ENCODE assay signal across 9 cellular contexts in genomic region chr1:117653732-117654484, GRCh38. TPM values are rescaled to one million over a fixed set of nuclear protein-coding genes. Genes with fewer than 3 reads are reported as not detected.
DNase-seq lines count a peak whose midpoint lies in the region; ATAC-seq, FAIRE-seq and TF ChIP-seq lines count a peak whose summit lies in the region.
"Had no signal": no experiment of that assay in that cellular context is flagged by ENCODE, and none has a peak within 500 bp of the region (broad histone marks: within the 10 kb centered on the region; RNA-seq: fewer than 3 reads in every experiment).

No MANE protein-coding gene starts in this region.

- no peak overlapping the region for H2BK120ac ChIP-seq in H1 (replicated peaks; ENCODE audit: low read depth, low read length)

- no peak overlapping the region; the same call in 1 of the 2 replicates for H4K8ac ChIP-seq in H1 (ENCODE audit: extremely low read depth, insufficient read depth, low read length)

- no peaks in the 10 kb centered on the region for H3K23me2 ChIP-seq in H1 (ENCODE audit: low read depth, low read length)

- H3K4me3 ChIP-seq in GM06990 (replicated peaks; ENCODE audit: low read depth, low read length) = no peak overlapping the region
- peak overlapping the region; percentile 21 for H3K4me3 ChIP-seq in OCI-LY1 (ENCODE audit: low read depth, low read length, poor library complexity, severe bottlenecking)
- H3K4me3 ChIP-seq in H1 (ENCODE audit: extremely low read depth in 1 of 4, insufficient read depth in 2 of 4, low read depth in 3 of 4, low read length in 4 of 4) = no peak overlapping the region
- H3K4me3 ChIP-seq in vagina = no peak overlapping the region
- no peak overlapping the region for H3K4me3 ChIP-seq in right atrium auricular region

- intact Hi-C loops in vagina (cut with DNase I) = no loop called here
- intact Hi-C loops in Right ventricle myocardium inferior (cut with DNase I) = no loop called here

- no peak for TF ChIP-seq POLR2A in H1 (IDR thresholded peaks at IDR 0.05; ENCODE audit: control extremely low read depth in 1 of 2, low read depth in 2 of 2, low read length in 2 of 2)
- TF ChIP-seq POLR2A in vagina (IDR thresholded peaks at IDR 0.05) = no peak

- no peak for TF ChIP-seq EP300 in H1 (IDR thresholded peaks at IDR 0.05; ENCODE audit: borderline replicate concordance in 1 of 2, low read depth in 2 of 2, low read length in 2 of 2)

- ATAC-seq in GM21576 (IDR thresholded peaks at IDR 0.05; ENCODE audit: unreplicated experiment) = peak; percentile 7
- no peak for ATAC-seq in Right ventricle myocardium inferior

- H3K18ac ChIP-seq in H1 (ENCODE audit: extremely low read depth, low read length) = no peak overlapping the region

- H2BK5ac ChIP-seq in H1 (ENCODE audit: low read depth, low read length) = no peak overlapping the region; the same call in 1 of the 2 replicates

- H3K9me3 ChIP-seq in OCI-LY1 (ENCODE audit: low read length) = no peaks in the 10 kb centered on the region
- H3K9me3 ChIP-seq in H1 (ENCODE audit: insufficient read depth in 2 of 2, low read depth in 1 of 2, low read length in 1 of 2) = no peaks in the 10 kb centered on the region
- no peaks in the 10 kb centered on the region for H3K9me3 ChIP-seq in vagina
- no peaks in the 10 kb centered on the region for H3K9me3 ChIP-seq in right atrium auricular region

- H4K20me1 ChIP-seq in OCI-LY1 (ENCODE audit: insufficient read depth, low read length) (no peaks in the 10 kb centered on the region), H1 (replicated peaks in 1 of 2; ENCODE audit: control insufficient read depth in 1 of 2, insufficient read depth in 2 of 2, low read length in 2 of 2) (no peaks in the 10 kb centered on the region)

- H3K79me1 ChIP-seq in H1 (ENCODE audit: low read depth, low read length) = no peaks in the 10 kb centered on the region

- no peak overlapping the region for H2BK20ac ChIP-seq in H1 (ENCODE audit: low read length)

- H3K27ac ChIP-seq in OCI-LY1 (ENCODE audit: low read depth, low read length, poor library complexity, severe bottlenecking) = peak overlapping the region; percentile 95
- no peak overlapping the region for H3K27ac ChIP-seq in H1 (ENCODE audit: low read depth, low read length)
- no peak overlapping the region for H3K27ac ChIP-seq in vagina
- H3K27ac ChIP-seq in right atrium auricular region = no peak overlapping the region

- H2AFZ ChIP-seq in OCI-LY1 (ENCODE audit: low read length) = no peak overlapping the region
- H2AFZ ChIP-seq in H1 (ENCODE audit: low read length) = no peak overlapping the region

- no peak overlapping the region for H4K5ac ChIP-seq in H1 (ENCODE audit: insufficient read length, low read depth, low read length)

- no peaks in the 10 kb centered on the region for H3K36me3 ChIP-seq in GM06990 (ENCODE audit: control insufficient read depth, insufficient read depth, low read length)
- H3K36me3 ChIP-seq in OCI-LY1 (ENCODE audit: insufficient read depth, low read length) = no peaks in the 10 kb centered on the region
- H3K36me3 ChIP-seq in H1 (ENCODE audit: control insufficient read depth in 2 of 4, insufficient read depth in 4 of 4, low read length in 3 of 4) = no peaks in the 10 kb centered on the region
- no peaks in the 10 kb centered on the region for H3K36me3 ChIP-seq in vagina
- no peaks in the 10 kb centered on the region for H3K36me3 ChIP-seq in right atrium auricular region

- H3K4ac ChIP-seq in H1 (replicated peaks; ENCODE audit: insufficient read length, low read depth, low read length) = no peak overlapping the region

- 0 out of 2 replicates have a peak, but pooled peaks cover 4% of the 10 kb centered on the region for H3F3A ChIP-seq in OCI-LY1 (ENCODE audit: insufficient read depth, low read length)

- no peak overlapping the region for H3K14ac ChIP-seq in H1 (ENCODE audit: insufficient read length)

- no peak overlapping the region for H3K23ac ChIP-seq in H1 (ENCODE audit: insufficient read length)

- no peaks in the 10 kb centered on the region; the same call in 1 of the 2 replicates for H3K27me3 ChIP-seq in GM06990 (replicated peaks; ENCODE audit: control insufficient read depth, insufficient read depth, low read length)
- H3K27me3 ChIP-seq in OCI-LY1 (ENCODE audit: insufficient read depth, low read length) = no peaks in the 10 kb centered on the region
- no peaks in the 10 kb centered on the region; a peak in 1 of 7 replicates for H3K27me3 ChIP-seq in H1 (replicated peaks in 1 of 4; ENCODE audit: control insufficient read depth in 3 of 4, extremely low read depth in 1 of 4, insufficient read depth in 3 of 4, low read length in 3 of 4)
- no peaks in the 10 kb centered on the region for H3K27me3 ChIP-seq in vagina
- no peaks in the 10 kb centered on the region for H3K27me3 ChIP-seq in right atrium auricular region

- no peak for TF ChIP-seq RAD21 in H1 (IDR thresholded peaks at IDR 0.05 in 1 of 2, conservative IDR thresholded peaks at IDR 0.05 in 1 of 2; ENCODE audit: low read depth in 2 of 2, low read length in 2 of 2)

- CTCF ChIA-PET in H1 (lab: Charles Lee; ENCODE audit: partially characterized antibody) = interaction anchor here (0.8 to 1.9 kb wide), 4 partner anchors 10 to 100 kb away, joined by 3 to 5 read pairs (median 5); no protein-coding TSS in a partner anchor

- no peak overlapping the region for H3K56ac ChIP-seq in H1 (replicated peaks; ENCODE audit: insufficient read length, low read depth, low read length)

- no peaks in the 10 kb centered on the region for H3K9me2 ChIP-seq in OCI-LY1 (ENCODE audit: low read depth, low read length)

- no peak overlapping the region for H2AK5ac ChIP-seq in H1 (ENCODE audit: low read depth, low read length)

- no peak overlapping the region for H2BK15ac ChIP-seq in H1 (ENCODE audit: low read length)

- peak; percentile 59 for DNase-seq in GM06990 (ENCODE audit: extremely low read depth, insufficient read length)
- no peak for DNase-seq in H1 (ENCODE audit: low read depth in 1 of 2, low spot score in 2 of 2)
- no peak for DNase-seq in UCSD-AML1 (lab: John Stamatoyannopoulos, UW; ENCODE audit: unreplicated experiment)
- DNase-seq in vagina (ENCODE audit: extremely low spot score in 2 of 2) = no peak
- no peak for DNase-seq in right atrium auricular region (ENCODE audit: low spot score)
- no peak for DNase-seq in Right ventricle myocardium inferior (ENCODE audit: missing footprints)
- DNase-seq: nucleus accumbens had no signal

- WGBS in H1 (ENCODE audit: extremely low coverage in 1 of 2, insufficient coverage in 1 of 2, insufficient read length in 1 of 2, insufficient replicate concordance in 2 of 2, low coverage in 1 of 2, low lambda C conversion rate in 2 of 2, missing lambda C conversion rate in 1 of 2), 2 experiments = 82% methylated on average over 9 of the region's 11 CpGs; no CpG with 5 or more reads in 1 of the 2 experiments

- H3K79me2 ChIP-seq in OCI-LY1 (ENCODE audit: insufficient read depth, low read length) (no peaks in the 10 kb centered on the region), H1 (ENCODE audit: control insufficient read depth in 1 of 2, insufficient read depth in 2 of 2, low read length in 2 of 2) (no peaks in the 10 kb centered on the region)

- no peak overlapping the region for H2BK12ac ChIP-seq in H1 (ENCODE audit: low read depth, low read length)

- H3K4me2 ChIP-seq in OCI-LY1 (ENCODE audit: low read length) (peak overlapping the region; percentile 62), H1 (ENCODE audit: insufficient read depth in 1 of 2, low read depth in 2 of 2, low read length in 2 of 2) (no peak overlapping the region)

- no peak overlapping the region for H4K91ac ChIP-seq in H1 (replicated peaks; ENCODE audit: insufficient read length, low read length)

- POLR2A ChIA-PET in H1 (lab: Charles Lee; ENCODE audit: partially characterized antibody) = interaction anchor here (1.3 kb wide), 1 partner anchor 48 kb away, joined by 3 read pairs; no protein-coding TSS in a partner anchor

- peaks cover 56% of the 10 kb centered on the region for H3K4me1 ChIP-seq in OCI-LY1 (ENCODE audit: insufficient read depth, low read length, severe bottlenecking)
- peaks cover 0 to 4% (median 0%) of the 10 kb centered on the region in 4 experiments; a peak in 2 of 7 replicates for H3K4me1 ChIP-seq in H1 (replicated peaks in 1 of 4; ENCODE audit: control insufficient read depth in 3 of 4, insufficient read depth in 4 of 4, low read length in 3 of 4)
- H3K4me1 ChIP-seq in vagina = peaks cover 33% of the 10 kb centered on the region
- H3K4me1 ChIP-seq in right atrium auricular region = peaks cover 0 to 25% of the 10 kb centered on the region in 2 donors

- no peak for FAIRE-seq in H1 (lab: Jason Lieb, UNC)

- TF ChIP-seq CTCF in GM06990 (IDR thresholded peaks at IDR 0.05; ENCODE audit: insufficient read depth, low read length, poor library complexity, severe bottlenecking) = no peak
- TF ChIP-seq CTCF in OCI-LY1 (IDR thresholded peaks at IDR 0.05; ENCODE audit: low read length) = no peak
- no peak for TF ChIP-seq CTCF in H1 (IDR thresholded peaks at IDR 0.05; ENCODE audit: control extremely low read depth in 1 of 3, insufficient read depth in 1 of 3, low read depth in 1 of 3, low read length in 3 of 3)
- TF ChIP-seq CTCF in vagina (IDR thresholded peaks at IDR 0.05) = no peak
- no peak for TF ChIP-seq CTCF in right atrium auricular region (IDR thresholded peaks at IDR 0.05)

- H3K9ac ChIP-seq in OCI-LY1 (ENCODE audit: low read length) (peak overlapping the region; percentile 55), H1 (replicated peaks in 1 of 4; ENCODE audit: extremely low read depth in 1 of 4, low read depth in 3 of 4, low read length in 3 of 4) (no peak overlapping the region)

TF ChIP-seq in H1, 55 proteins besides CTCF, POLR2A, EP300 and RAD21:
- TF ChIP-seq MAFK (IDR thresholded peaks at IDR 0.05; ENCODE audit: low read depth, low read length) (no peak), KDM1A (IDR thresholded peaks at IDR 0.05; ENCODE audit: borderline replicate concordance, low read length) (0 out of 2 replicates have a peak, but pooled peaks have one; percentile 37)

RNA-seq across cellular contexts. Expression of gene TENT5C, which starts 48.1 kb away (rescaled TPM):
- total RNA-seq in H1 (2021; fragmentation: NEBNext Ultra II Directional; extraction: Animal tissue kit (Norgen Biotek cat#: 25700)) = 0.75 and 0.99 TPM in 2 replicates
- polyA plus RNA-seq in H1 (2011; rRNA removed) = 0.38 TPM in 2 replicates
- 0.37 TPM for polyA plus RNA-seq in H1 (2011; cell fraction: cytosol; rRNA removed)
- 0.19 TPM for polyA plus RNA-seq in H1 (2011; cell fraction: nucleus; rRNA removed)
- 0.36 to 0.50 TPM (median 0.44 TPM) in 4 replicates for polyA plus RNA-seq in H1 (2012, experiment 1 of 2)
- polyA plus RNA-seq in H1 (2012, experiment 2 of 2) = 0.08 TPM
- 0.24 TPM for polyA plus RNA-seq in H1 (2013, experiment 1 of 2)
- 0.22 TPM for polyA plus RNA-seq in H1 (2013, experiment 2 of 2)
- 1.6 and 2.4 TPM in 2 replicates for polyA minus RNA-seq in H1 (2011; rRNA and poly(A)+ RNA removed)
- polyA minus RNA-seq in H1 (2011; cell fraction: cytosol; rRNA and poly(A)+ RNA removed) = 0.95 TPM
- 1.1 TPM for polyA minus RNA-seq in H1 (2011; cell fraction: nucleus; rRNA and poly(A)+ RNA removed)
- total RNA-seq in vagina (4.2 TPM), right atrium auricular region (10 to 100 TPM; 17.0 to 20.1 TPM), Right ventricle myocardium inferior (18.7 TPM)
